16 cellular contexts compared by ENCODE assay signal in the genomic region with DNA sequence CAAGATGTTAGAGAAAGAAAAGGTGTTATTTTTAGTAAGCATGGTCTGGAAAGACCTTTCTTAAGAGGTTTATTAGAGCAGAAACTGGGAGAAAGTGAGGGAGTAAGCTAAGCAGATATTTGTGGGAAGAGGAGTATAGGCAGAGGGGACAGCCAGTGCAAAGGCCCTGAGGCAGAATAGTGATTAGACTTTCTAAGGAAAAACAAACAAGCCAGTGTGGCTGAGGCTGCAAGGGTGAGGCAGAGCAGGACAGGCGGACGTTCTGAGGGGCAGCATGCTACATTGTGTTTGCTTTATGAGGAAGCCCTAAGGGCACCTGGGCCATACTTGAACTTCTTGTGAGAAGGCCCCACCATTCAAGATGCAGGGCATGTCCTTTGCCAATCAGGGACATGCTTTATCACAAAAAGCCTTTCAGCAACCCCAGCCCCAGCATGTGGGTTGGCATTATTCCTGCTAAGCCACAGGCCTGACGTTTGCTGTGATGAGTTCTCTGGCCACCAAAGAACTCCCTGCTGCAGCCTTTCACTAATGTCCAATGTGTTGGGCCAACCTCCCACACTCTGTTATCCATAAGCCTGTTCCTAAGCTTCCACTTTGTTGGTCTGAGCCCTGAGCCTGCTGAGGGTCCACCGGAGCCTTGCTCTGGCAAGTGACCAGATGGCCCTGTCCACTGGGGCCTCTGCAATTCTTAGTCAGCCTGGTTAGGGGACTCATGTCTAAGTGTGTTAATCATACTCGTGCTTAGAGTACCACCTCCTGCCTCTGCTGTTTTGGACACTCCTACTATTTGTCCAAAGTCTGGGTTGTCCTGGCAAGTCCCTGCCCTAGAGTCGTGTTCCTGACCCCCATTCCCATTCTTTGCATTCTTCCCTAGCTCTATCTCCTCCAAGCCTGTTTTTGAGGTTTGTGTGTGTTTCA.
"Had no signal": no experiment of that assay in that cellular context is flagged by ENCODE, and none has a peak within 500 bp of the region (broad histone marks: within the 10 kb centered on the region; RNA-seq: fewer than 3 reads in every experiment).

No MANE protein-coding gene starts in this region.

- H3K4me1 ChIP-seq: esophagus squamous epithelium, left lung, pancreas, spleen had no signal

- ATAC-seq: activated CD4-positive, alpha-beta T cell treated with anti-CD3 and anti-CD28 coated beads for 36 hours; left lung; pancreas had no signal

- H3K9me3 ChIP-seq: esophagus squamous epithelium, heart right ventricle, left lung, pancreas, SJSA1, spleen had no signal

- H3K27me3 ChIP-seq: esophagus squamous epithelium, heart right ventricle, left lung, pancreas, SJSA1 had no signal

- H3K4me3 ChIP-seq: esophagus squamous epithelium, heart right ventricle, left lung, pancreas, SJSA1, spleen had no signal

- H3K27ac ChIP-seq: esophagus squamous epithelium, heart right ventricle, left lung, pancreas, SJSA1, spleen, VCaP had no signal

- H3K36me3 ChIP-seq: esophagus squamous epithelium, heart right ventricle, left lung, pancreas, SJSA1, spleen had no signal

- DNase-seq: activated CD4-positive, alpha-beta T cell treated with anti-CD3 and anti-CD28 coated beads for 36 hours; activated naive CD4-positive, alpha-beta T cell treated with anti-CD3 and anti-CD28 coated beads, Interleukin-2, amount 10 ng/mL, durations not matched to agents 7 days and 5 days; esophagus squamous epithelium; heart right ventricle; islet precursor cell; left lung; mesendoderm; nephron progenitor cell; pancreas; retina; spleen; stimulated activated CD4-positive, alpha-beta T cell treated with anti-CD3 and anti-CD28 coated beads, Interleukin-1b, Interleukin-23, amount 100 ng/mL, for 48 hours; stimulated activated naive CD4-positive, alpha-beta T cell; T-helper 9 cell had no signal
